ENCODE assay signal across 15 cellular contexts in the genomic region with DNA sequence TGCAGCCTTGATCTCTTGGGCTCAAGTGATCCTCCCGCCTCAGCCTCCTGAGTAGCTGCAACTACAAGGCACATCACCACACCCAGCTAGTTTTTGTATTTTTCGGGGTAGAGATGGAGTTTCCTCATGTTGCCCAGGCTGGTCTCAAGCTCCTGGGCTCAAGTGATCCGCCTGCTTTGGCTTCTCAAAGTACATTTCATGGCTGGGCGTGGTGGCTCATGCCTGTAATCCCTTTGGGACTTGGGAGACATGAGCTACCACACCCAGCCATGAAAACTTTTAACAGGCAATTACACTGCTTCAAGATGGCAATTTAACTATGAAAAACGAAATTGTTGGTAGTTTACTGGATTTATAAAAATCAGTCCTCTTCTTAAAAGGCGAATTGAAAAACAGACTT.
"Had no signal": no experiment of that assay in that cellular context is flagged by ENCODE, and none has a peak within 500 bp of the region (broad histone marks: within the 10 kb centered on the region; RNA-seq: fewer than 3 reads in every experiment).

No MANE protein-coding gene starts in this region.

- H3K9me3 ChIP-seq: heart left ventricle, pancreas, tibial nerve had no signal

- H3K36me3 ChIP-seq: heart left ventricle, pancreas, tibial nerve had no signal

- H3K4me1 ChIP-seq: pancreas, tibial nerve had no signal

- H3K27ac ChIP-seq: coronary artery, heart left ventricle, pancreas, tibial nerve had no signal

- H3K4me3 ChIP-seq: coronary artery, heart left ventricle, pancreas, tibial nerve had no signal

- H3K27me3 ChIP-seq: heart left ventricle, pancreas, tibial nerve had no signal

- DNase-seq: effector CD4-positive, alpha-beta T cell; endodermal cell; erythroblast; heart left ventricle; hippocampal formation; mesendoderm; occipital lobe; pancreas; right cardiac atrium; stimulated activated CD4-positive, alpha-beta T cell treated with anti-CD3 and anti-CD28 coated beads, Interleukin-4, amount 100 ng/mL, for 1 hour; stimulated activated CD8-positive, alpha-beta memory T cell treated with anti-CD3 and anti-CD28 coated beads, Interleukin-4, amount 100 ng/mL, for 48 hours; stimulated activated naive CD8-positive, alpha-beta T cell treated with anti-CD3 and anti-CD28 coated beads, Interleukin-15, Interleukin-2, amounts not matched to agents 100 U/mL and 50 U/mL, for 24 hours had no signal

- ATAC-seq: heart left ventricle; pancreas; right cardiac atrium; stimulated activated effector memory CD8-positive, alpha-beta T cell treated with anti-CD3 and anti-CD28 coated beads, Interleukin-12 subunit alpha, Interleukin-12 subunit beta, amount 100 ng/mL, for 72 hours; stimulated activated naive CD8-positive, alpha-beta T cell treated with anti-CD3 and anti-CD28 coated beads, Interleukin-15, Interleukin-2, amounts not matched to agents 100 U/mL and 50 U/mL, for 24 hours had no signal
